In genomic region chr6:85419046-85419759, GRCh38 we compare ENCODE assay signal across 8 cellular contexts. TPM values are rescaled to one million over a fixed set of nuclear protein-coding genes. Genes with fewer than 3 reads are reported as not detected.
DNase-seq lines count a peak whose midpoint lies in the region; ATAC-seq and TF ChIP-seq lines count a peak whose summit lies in the region.

No MANE protein-coding gene starts in this region.

- no peak overlapping the region for H3K4me3 Mint-ChIP-seq in activated T-helper 2 cell treated with anti-CD3 and anti-CD28 coated beads, Interferon-gamma antibody, Interleukin-2, Interleukin-4, amounts not matched to agents 10 μg/mL and 5 μg/mL and 100 μg/mL, durations not matched to agents 14 hours and 24 hours and 36 hours (ENCODE audit: low read depth)

- DNase-seq in SKM-1 treated with dmso at 0.1 percent for 144 hours (lab: John Stamatoyannopoulos, UW; ENCODE audit: unreplicated experiment), result peak; percentile 12
- peak; percentile 42 for DNase-seq in renal cortical epithelial cell (ENCODE audit: low read depth)
- DNase-seq in thyroid gland, result no peak
- no peak for DNase-seq in substantia nigra (lab: John Stamatoyannopoulos, UW)
- no peak for DNase-seq in activated T-helper 2 cell treated with anti-CD3 and anti-CD28 coated beads, Interferon-gamma antibody, Interleukin-2, Interleukin-4, amounts not matched to agents 10 μg/mL and 5 μg/mL and 100 μg/mL, durations not matched to agents 14 hours and 24 hours and 36 hours (ENCODE audit: low spot score)
- DNase-seq in activated T-cell treated with anti-CD3 and anti-CD28 coated beads, Interleukin-2, amount 50 U/mL, for 48 hours, result no peak

- H3K27me3 Mint-ChIP-seq in activated T-helper 2 cell treated with anti-CD3 and anti-CD28 coated beads, Interferon-gamma antibody, Interleukin-2, Interleukin-4, amounts not matched to agents 10 μg/mL and 5 μg/mL and 100 μg/mL, durations not matched to agents 14 hours and 24 hours and 36 hours (ENCODE audit: low read depth), result peaks cover 3% of the 10 kb centered on the region

- intact Hi-C loops in thyroid gland (cut with DNase I), result no loop called here
- intact Hi-C loops in activated T-helper 2 cell treated with anti-CD3 and anti-CD28 coated beads, Interferon-gamma antibody, Interleukin-2, Interleukin-4, amounts not matched to agents 10 μg/mL and 5 μg/mL and 100 μg/mL, durations not matched to agents 14 hours and 24 hours and 36 hours (cut with micrococcal nuclease), result no loop called here

- peaks cover 6% of the 10 kb centered on the region for H3K9me3 Mint-ChIP-seq in activated T-helper 2 cell treated with anti-CD3 and anti-CD28 coated beads, Interferon-gamma antibody, Interleukin-2, Interleukin-4, amounts not matched to agents 10 μg/mL and 5 μg/mL and 100 μg/mL, durations not matched to agents 14 hours and 24 hours and 36 hours

- H3K27ac ChIP-seq in thyroid gland (no peak overlapping the region), substantia nigra (ENCODE audit: low read depth, low read length, poor library complexity, severe bottlenecking) (no peak overlapping the region)

- TF ChIP-seq POLR2A in thyroid gland (IDR thresholded peaks at IDR 0.05), result no peak

- no peaks in the 10 kb centered on the region for H3K36me3 Mint-ChIP-seq in activated T-helper 2 cell treated with anti-CD3 and anti-CD28 coated beads, Interferon-gamma antibody, Interleukin-2, Interleukin-4, amounts not matched to agents 10 μg/mL and 5 μg/mL and 100 μg/mL, durations not matched to agents 14 hours and 24 hours and 36 hours (ENCODE audit: low read depth)

- peaks cover 37% of the 10 kb centered on the region for H3K4me1 Mint-ChIP-seq in activated T-helper 2 cell treated with anti-CD3 and anti-CD28 coated beads, Interferon-gamma antibody, Interleukin-2, Interleukin-4, amounts not matched to agents 10 μg/mL and 5 μg/mL and 100 μg/mL, durations not matched to agents 14 hours and 24 hours and 36 hours (ENCODE audit: low read depth)

- H3K4me1 ChIP-seq in thyroid gland, result no peaks in the 10 kb centered on the region

- H3K36me3 ChIP-seq in thyroid gland, result no peaks in the 10 kb centered on the region

- TF ChIP-seq CTCF in thyroid gland (IDR thresholded peaks at IDR 0.05), result no peak

- no peaks in the 10 kb centered on the region for H3K9me3 ChIP-seq in thyroid gland

- H3K27me3 ChIP-seq in thyroid gland, result no peaks in the 10 kb centered on the region

- H3K4me3 ChIP-seq in thyroid gland (replicated peaks in 1 of 3), result no peak overlapping the region

- 48 to 74% methylated on average over 2 of the region's 2 CpGs for WGBS in thyroid gland, 2 donors

- H3K27ac Mint-ChIP-seq in activated T-helper 2 cell treated with anti-CD3 and anti-CD28 coated beads, Interferon-gamma antibody, Interleukin-2, Interleukin-4, amounts not matched to agents 10 μg/mL and 5 μg/mL and 100 μg/mL, durations not matched to agents 14 hours and 24 hours and 36 hours, result no peak overlapping the region

- ATAC-seq in GM18867 (IDR thresholded peaks at IDR 0.05; ENCODE audit: unreplicated experiment) (peak; percentile 70), HG02678 (IDR thresholded peaks at IDR 0.05; ENCODE audit: unreplicated experiment) (peak; percentile 68)

RNA-seq across cellular contexts. Expression of gene NT5E, which starts 30.7 kb away (rescaled TPM):
- 39.3 and 164 TPM in 2 replicates for total RNA-seq in renal cortical epithelial cell
- 100 to 1,000 TPM in 3 of 4 donors, 10 to 100 TPM in 1; 89.6 to 174 (median 122) TPM for total RNA-seq in thyroid gland
- 15.4 and 16.4 TPM in 2 replicates for total RNA-seq in activated T-helper 2 cell treated with anti-CD3 and anti-CD28 coated beads, Interferon-gamma antibody, Interleukin-2, Interleukin-4, amounts not matched to agents 10 μg/mL and 5 μg/mL and 100 μg/mL, durations not matched to agents 14 hours and 24 hours and 36 hours

Comparison
In these comparisons a context has a peak if more than half of its experiments do, and no peak if none do; other contexts are left out.
1. DNase-seq: peak in SKM-1 treated with dmso at 0.1 percent for 144 hours (single experiment) and renal cortical epithelial cell (single experiment); none in thyroid gland (0 of 2), substantia nigra (0 of 49), activated T-helper 2 cell treated with anti-CD3 and anti-CD28 coated beads, Interferon-gamma antibody, Interleukin-2, Interleukin-4, amounts not matched to agents 10 μg/mL and 5 μg/mL and 100 μg/mL, durations not matched to agents 14 hours and 24 hours and 36 hours (single experiment) and activated T-cell treated with anti-CD3 and anti-CD28 coated beads, Interleukin-2, amount 50 U/mL, for 48 hours (0 of 2).